In genomic region chr19:18437481-18438330, GRCh38 we compare ENCODE assay signal across 1 cellular context.
TF ChIP-seq lines count a peak whose summit lies in the region.

Gene ISYNA1 (minus strand): TSS chr19:18438133. CDS start chr19:18437979, 154 bp downstream.

TF ChIP-seq in HepG2, 621 proteins besides CTCF, POLR2A, EP300 and RAD21 (continued from another document and continues in another):
- TF ChIP-seq ZBTB25 (CRISPR knock-in tag; IDR thresholded peaks at IDR 0.05) (peak; percentile 71; the same call in 1 of the 2 replicates), SIN3A (IDR thresholded peaks at IDR 0.05; ENCODE audit: borderline replicate concordance, low read depth, low read length) (peak; percentile 25; the same call in 1 of the 2 replicates), NRL (CRISPR knock-in tag; IDR thresholded peaks at IDR 0.05; ENCODE audit: borderline replicate concordance) (0 out of 2 replicates have a peak, but pooled peaks have one; percentile 3), GPN1 (CRISPR knock-in tag; IDR thresholded peaks at IDR 0.05; ENCODE audit: borderline replicate concordance) (peak; percentile 87; the same call in 1 of the 2 replicates), PHF8 (CRISPR knock-in tag; IDR thresholded peaks at IDR 0.05) (0 out of 2 replicates have a peak, but pooled peaks have one; percentile 9), ZFP1 (CRISPR knock-in tag; IDR thresholded peaks at IDR 0.05) (0 out of 2 replicates have a peak, but pooled peaks have one; percentile 11), AHR (CRISPR knock-in tag; IDR thresholded peaks at IDR 0.05) (no peak), ATAD3A (CRISPR knock-in tag; IDR thresholded peaks at IDR 0.05) (no peak), DMAP1 (CRISPR knock-in tag; IDR thresholded peaks at IDR 0.05) (0 out of 2 replicates have a peak, but pooled peaks have one; percentile 12), ZNF34 (CRISPR knock-in tag; IDR thresholded peaks at IDR 0.05; ENCODE audit: borderline replicate concordance) (no peak), LBX2 (CRISPR knock-in tag; IDR thresholded peaks at IDR 0.05; ENCODE audit: borderline replicate concordance) (0 out of 2 replicates have a peak, but pooled peaks have one; percentile 19), ZNF280B (CRISPR knock-in tag; IDR thresholded peaks at IDR 0.05; ENCODE audit: borderline replicate concordance) (peak; percentile 33; the same call in 1 of the 2 replicates), CREB1 (IDR thresholded peaks at IDR 0.05) (no peak), CREB1 (CRISPR knock-in tag; IDR thresholded peaks at IDR 0.05) (no peak), GPBP1L1 (CRISPR knock-in tag; IDR thresholded peaks at IDR 0.05) (no peak), HMGXB4 (CRISPR knock-in tag; IDR thresholded peaks at IDR 0.05; ENCODE audit: borderline replicate concordance in 1 of 2, low read depth in 1 of 2) (peak in 1 of 2 experiments; percentile 47; a peak in 1 of 4 replicates), NFIC (IDR thresholded peaks at IDR 0.05; ENCODE audit: low read length) (no peak), SOX5 (CRISPR knock-in tag; IDR thresholded peaks at IDR 0.05; ENCODE audit: borderline replicate concordance) (no peak), ZBTB2 (CRISPR knock-in tag; IDR thresholded peaks at IDR 0.05; ENCODE audit: low read depth) (0 out of 2 replicates have a peak, but pooled peaks have one; percentile 41), DNMT1 (CRISPR knock-in tag; IDR thresholded peaks at IDR 0.05) (no peak), GMEB1 (CRISPR knock-in tag; IDR thresholded peaks at IDR 0.05; ENCODE audit: borderline replicate concordance) (0 out of 2 replicates have a peak, but pooled peaks have one; percentile 9), ZNF792 (CRISPR knock-in tag; IDR thresholded peaks at IDR 0.05) (0 out of 2 replicates have a peak, but pooled peaks have one; percentile 27), ZNF740 (CRISPR knock-in tag; IDR thresholded peaks at IDR 0.05) (no peak), ZNF816 (CRISPR knock-in tag; IDR thresholded peaks at IDR 0.05; ENCODE audit: borderline replicate concordance) (peak; percentile 77; the same call in 1 of the 2 replicates), ZNF414 (CRISPR knock-in tag; IDR thresholded peaks at IDR 0.05) (0 out of 2 replicates have a peak, but pooled peaks have one; percentile 7), ZNF20 (CRISPR knock-in tag; IDR thresholded peaks at IDR 0.05) (no peak), MED13 (CRISPR knock-in tag; IDR thresholded peaks at IDR 0.05) (0 out of 2 replicates have a peak, but pooled peaks have one; percentile 31), MED8 (CRISPR knock-in tag; IDR thresholded peaks at IDR 0.05; ENCODE audit: insufficient replicate concordance) (no peak), ZNF333 (CRISPR knock-in tag; IDR thresholded peaks at IDR 0.05; ENCODE audit: borderline replicate concordance) (0 out of 2 replicates have a peak, but pooled peaks have one; percentile 15), ZNF567 (CRISPR knock-in tag; IDR thresholded peaks at IDR 0.05; ENCODE audit: borderline replicate concordance) (no peak), THAP11 (CRISPR knock-in tag; IDR thresholded peaks at IDR 0.05) (peak; percentile 12; the same call in 1 of the 2 replicates), ZNF616 (CRISPR knock-in tag; IDR thresholded peaks at IDR 0.05; ENCODE audit: low read depth) (no peak), TAF1 (CRISPR knock-in tag; IDR thresholded peaks at IDR 0.05) (peak; percentile 44; the same call in 1 of the 2 replicates), HMG20B (CRISPR knock-in tag; conservative IDR thresholded peaks at IDR 0.05) (no peak), PCBP1 (IDR thresholded peaks at IDR 0.05; ENCODE audit: borderline replicate concordance, low read depth, low read length) (no peak), MYPOP (CRISPR knock-in tag; IDR thresholded peaks at IDR 0.05) (peak; percentile 64; the same call in 1 of the 2 replicates), ZBTB14 (CRISPR knock-in tag; IDR thresholded peaks at IDR 0.05) (peak; percentile 64; the same call in 1 of the 2 replicates), ZNF580 (CRISPR knock-in tag; IDR thresholded peaks at IDR 0.05; ENCODE audit: borderline replicate concordance, low read depth) (no peak; the same call in 1 of the 2 replicates), ZHX1 (CRISPR knock-in tag; IDR thresholded peaks at IDR 0.05; ENCODE audit: low read depth) (0 out of 2 replicates have a peak, but pooled peaks have one; percentile 46), ZNF557 (CRISPR knock-in tag; IDR thresholded peaks at IDR 0.05) (no peak), MAZ (IDR thresholded peaks at IDR 0.05; ENCODE audit: borderline replicate concordance, low read depth, low read length) (0 out of 2 replicates have a peak, but pooled peaks have one; percentile 11), MAZ (CRISPR knock-in tag; IDR thresholded peaks at IDR 0.05; ENCODE audit: low read depth) (peak; percentile 52; the same call in 1 of the 2 replicates), ZNF879 (CRISPR knock-in tag; IDR thresholded peaks at IDR 0.05) (no peak), ZNF225 (CRISPR knock-in tag; IDR thresholded peaks at IDR 0.05) (no peak), SRY (CRISPR knock-in tag; IDR thresholded peaks at IDR 0.05) (0 out of 2 replicates have a peak, but pooled peaks have one; percentile 32), SATB2 (CRISPR knock-in tag; IDR thresholded peaks at IDR 0.05) (no peak)
